Comparison of ENCODE assay signal across 17 cellular contexts in genomic region chr9:128716581-128717254, GRCh38. TPM values are rescaled to one million over a fixed set of nuclear protein-coding genes. Genes with fewer than 3 reads are reported as not detected.
DNase-seq lines count a peak whose midpoint lies in the region; ATAC-seq, FAIRE-seq and TF ChIP-seq lines count a peak whose summit lies in the region.
"Had no signal": no experiment of that assay in that cellular context is flagged by ENCODE, and none has a peak within 500 bp of the region (broad histone marks: within the 10 kb centered on the region; RNA-seq: fewer than 3 reads in every experiment).

No MANE protein-coding gene starts in this region.

- no peak overlapping the region for H3K9ac ChIP-seq in kidney (ENCODE audit: low read length in 2 of 2)

- TF ChIP-seq POLR2A in stomach (IDR thresholded peaks at IDR 0.05), result no peak

- no peak overlapping the region for H3K27ac ChIP-seq in kidney (ENCODE audit: low read depth in 2 of 2, low read length in 2 of 2)
- no peak overlapping the region for H3K27ac ChIP-seq in stomach
- H3K27ac ChIP-seq: 22Rv1 had no signal

- no peak for FAIRE-seq in kidney (lab: Jason Lieb, UNC)
- FAIRE-seq: H54 had no signal

- CTCF ChIA-PET in activated naive CD4-positive, alpha-beta T cell treated with anti-CD3 and anti-CD28 coated beads, Interleukin-2, amount 10 ng/mL, durations not matched to agents 7 days and 5 days (lab: Charles Lee), result interaction anchor here (0.6 kb wide), 2 partner anchors 13 to 67 kb away, joined by 3 to 4 read pairs; no protein-coding TSS in a partner anchor

- H3K36me3 ChIP-seq in MG63 (no peaks in the 10 kb centered on the region; the same call in none of the 2 replicates), kidney (ENCODE audit: control insufficient read depth in 1 of 2, insufficient read depth in 2 of 2, low read length in 2 of 2) (no peaks in the 10 kb centered on the region), stomach (peaks cover 0 to 49% (median 34%) of the 10 kb centered on the region in 4 donors)

- no peaks in the 10 kb centered on the region for H3K27me3 Mint-ChIP-seq in activated naive CD4-positive, alpha-beta T cell treated with anti-CD3 and anti-CD28 coated beads, Interleukin-2, amount 10 ng/mL, durations not matched to agents 7 days and 5 days
- H3K27me3 Mint-ChIP-seq: CD8-positive, alpha-beta memory T cell had no signal

- H3K9me3 Mint-ChIP-seq in activated naive CD4-positive, alpha-beta T cell treated with anti-CD3 and anti-CD28 coated beads, Interleukin-2, amount 10 ng/mL, durations not matched to agents 7 days and 5 days, result no peaks in the 10 kb centered on the region
- H3K9me3 Mint-ChIP-seq in activated naive CD4-positive, alpha-beta T cell treated with anti-CD3 and anti-CD28 coated beads, Interleukin-2, amount 50 U/mL, for 72 hours, result no peaks in the 10 kb centered on the region
- H3K9me3 Mint-ChIP-seq: CD8-positive, alpha-beta memory T cell had no signal

- TF ChIP-seq EP300 in stomach (IDR thresholded peaks at IDR 0.05), result no peak

- peaks cover 11% of the 10 kb centered on the region for H3K36me3 Mint-ChIP-seq in activated naive CD4-positive, alpha-beta T cell treated with anti-CD3 and anti-CD28 coated beads, Interleukin-2, amount 10 ng/mL, durations not matched to agents 7 days and 5 days
- no peaks in the 10 kb centered on the region for H3K36me3 Mint-ChIP-seq in activated naive CD4-positive, alpha-beta T cell treated with anti-CD3 and anti-CD28 coated beads, Interleukin-2, amount 50 U/mL, for 72 hours

- peak; percentile 19 for DNase-seq in activated naive CD4-positive, alpha-beta T cell treated with anti-CD3 and anti-CD28 coated beads, Interleukin-2, amount 10 ng/mL, durations not matched to agents 7 days and 5 days
- no peak for DNase-seq in activated naive CD4-positive, alpha-beta T cell treated with anti-CD3 and anti-CD28 coated beads, Interleukin-2, amount 50 U/mL, for 72 hours (ENCODE audit: low spot score in 2 of 2)
- DNase-seq in MG63, result peak; percentile 23
- peak; percentile 65 for DNase-seq in kidney
- peak; percentile 49 for DNase-seq in stomach
- no peak for DNase-seq in stimulated activated CD4-positive, alpha-beta T cell treated with anti-CD3 and anti-CD28 coated beads, Interleukin-1b, Interleukin-23, amount 100 ng/mL, for 48 hours
- DNase-seq: DMS 273 treated with DMSO at 0.1 percent for 48 hours, MV-4-11, NCI-H1436 treated with DMSO at 0.1 percent for 48 hours, NCI-H2081, NCI-H226, NCI-H526 had no signal

- H3K9me3 ChIP-seq in MG63 (no peaks in the 10 kb centered on the region), kidney (ENCODE audit: control insufficient read depth in 1 of 2, low read length in 2 of 2) (no peaks in the 10 kb centered on the region), stomach (no peaks in the 10 kb centered on the region)

- H3K27me3 ChIP-seq in MG63 (no peaks in the 10 kb centered on the region), stomach (no peaks in the 10 kb centered on the region)

- H3K4me3 ChIP-seq in MG63 (no peak overlapping the region), kidney (ENCODE audit: low read length in 2 of 2) (no peak overlapping the region), stomach (no peak overlapping the region)

- intact Hi-C loops in kidney (cut with DNase I) (no loop called here), stomach (cut with DNase I; ENCODE audit: low total_unique reads) (no loop called here)

- ATAC-seq in activated naive CD4-positive, alpha-beta T cell treated with anti-CD3 and anti-CD28 coated beads, Interleukin-2, amount 50 U/mL, for 72 hours, result no peak
- ATAC-seq in GM21526 (IDR thresholded peaks at IDR 0.05; ENCODE audit: low FRiP score, unreplicated experiment), result no peak
- ATAC-seq in HG03469 (IDR thresholded peaks at IDR 0.05; ENCODE audit: unreplicated experiment), result no peak

- 63 to 88% (median 69%) methylated on average over 7 of the region's 7 CpGs for WGBS in stomach, 5 donors

- peaks cover 2% of the 10 kb centered on the region for H3K4me1 Mint-ChIP-seq in activated naive CD4-positive, alpha-beta T cell treated with anti-CD3 and anti-CD28 coated beads, Interleukin-2, amount 10 ng/mL, durations not matched to agents 7 days and 5 days

- no peak overlapping the region for H3K27ac Mint-ChIP-seq in activated naive CD4-positive, alpha-beta T cell treated with anti-CD3 and anti-CD28 coated beads, Interleukin-2, amount 10 ng/mL, durations not matched to agents 7 days and 5 days
- H3K27ac Mint-ChIP-seq in activated naive CD4-positive, alpha-beta T cell treated with anti-CD3 and anti-CD28 coated beads, Interleukin-2, amount 50 U/mL, for 72 hours, result no peak overlapping the region

- TF ChIP-seq CTCF in kidney (IDR thresholded peaks at IDR 0.05; ENCODE audit: borderline replicate concordance, extremely low read depth, insufficient read depth), result no peak
- no peak for TF ChIP-seq CTCF in stomach (IDR thresholded peaks at IDR 0.05)

- no peaks in the 10 kb centered on the region for H3K4me1 ChIP-seq in kidney (ENCODE audit: control insufficient read depth in 1 of 2, insufficient read depth in 1 of 2, low read depth in 1 of 2, low read length in 2 of 2)
- peaks cover 0 to 9% (median 5%) of the 10 kb centered on the region in 4 donors for H3K4me1 ChIP-seq in stomach

- H3K4me3 Mint-ChIP-seq in activated naive CD4-positive, alpha-beta T cell treated with anti-CD3 and anti-CD28 coated beads, Interleukin-2, amount 10 ng/mL, durations not matched to agents 7 days and 5 days, result no peak overlapping the region
- H3K4me3 Mint-ChIP-seq: CD8-positive, alpha-beta memory T cell had no signal

RNA-seq across cellular contexts. Expression of gene ZDHHC12, which starts 7.2 kb away (rescaled TPM):
- 10 to 100 TPM; 56.2 to 59.9 TPM for total RNA-seq in activated naive CD4-positive, alpha-beta T cell treated with anti-CD3 and anti-CD28 coated beads, Interleukin-2, amount 50 U/mL, for 72 hours
- total RNA-seq in MG63 (2014; rRNA removed; shearing (Covaris generic); ENCODE audit: low replicate concordance), result 22.7 and 26.6 TPM in 2 replicates
- total RNA-seq in kidney (39.9 TPM), stomach (100 to 1,000 TPM in 1 of 5 donors, 10 to 100 TPM in 2, 1 to 10 TPM in 2; 3.5 to 116 (median 20.0) TPM)
- polyA plus RNA-seq in kidney (ENCODE audit: insufficient read depth, low read depth, low replicate concordance) (54.7 TPM), stomach (10 to 100 TPM; 57.1 to 90.5 (median 60.5) TPM)

RNA-seq across cellular contexts. Expression of gene PKN3, which starts 14.4 kb away (rescaled TPM):
- 10 to 100 TPM; 10.7 to 14.0 TPM for total RNA-seq in activated naive CD4-positive, alpha-beta T cell treated with anti-CD3 and anti-CD28 coated beads, Interleukin-2, amount 50 U/mL, for 72 hours
- 10.2 and 10.5 TPM in 2 replicates for total RNA-seq in MG63 (2014; rRNA removed; shearing (Covaris generic); ENCODE audit: low replicate concordance)
- 14.7 TPM for total RNA-seq in kidney
- polyA plus RNA-seq in kidney (ENCODE audit: insufficient read depth, low read depth, low replicate concordance), result 3.9 TPM
- 10 to 100 TPM in 3 of 5 donors, 1 to 10 TPM in 2; 5.0 to 23.2 (median 13.3) TPM for total RNA-seq in stomach
- 1 to 10 TPM; 5.3 to 8.0 (median 7.7) TPM for polyA plus RNA-seq in stomach

RNA-seq across cellular contexts. Expression of gene SET, which starts 27.7 kb away (rescaled TPM):
- total RNA-seq in activated naive CD4-positive, alpha-beta T cell treated with anti-CD3 and anti-CD28 coated beads, Interleukin-2, amount 50 U/mL, for 72 hours, result 100 to 1,000 TPM; 499 to 548 TPM
- total RNA-seq in MG63 (2014; rRNA removed; shearing (Covaris generic); ENCODE audit: low replicate concordance), result 782 and 1,015 TPM in 2 replicates
- total RNA-seq in kidney (247 TPM), stomach (100 to 1,000 TPM in 3 of 5 donors, 10 to 100 TPM in 2; 49.0 to 489 (median 123) TPM)
- polyA plus RNA-seq in kidney (ENCODE audit: insufficient read depth, low read depth, low replicate concordance) (127 TPM), stomach (100 to 1,000 TPM; 109 to 150 (median 111) TPM)

RNA-seq across cellular contexts. Expression of gene ZER1, which starts 55.0 kb away (rescaled TPM):
- total RNA-seq in activated naive CD4-positive, alpha-beta T cell treated with anti-CD3 and anti-CD28 coated beads, Interleukin-2, amount 50 U/mL, for 72 hours, result 10 to 100 TPM; 17.3 to 24.9 TPM
- total RNA-seq in MG63 (2014; rRNA removed; shearing (Covaris generic); ENCODE audit: low replicate concordance), result 10.2 and 28.2 TPM in 2 replicates
- total RNA-seq in kidney, result 43.2 TPM
- 31.1 TPM for polyA plus RNA-seq in kidney (ENCODE audit: insufficient read depth, low read depth, low replicate concordance)
- 100 to 1,000 TPM in 1 of 5 donors, 10 to 100 TPM in 4; 25.5 to 214 (median 68.3) TPM for total RNA-seq in stomach
- 10 to 100 TPM; 16.3 to 19.2 (median 18.8) TPM for polyA plus RNA-seq in stomach

Comparison
In these comparisons a context has a peak if more than half of its experiments do, and no peak if none do; other contexts are left out.
1. DNase-seq: peak in activated naive CD4-positive, alpha-beta T cell treated with anti-CD3 and anti-CD28 coated beads, Interleukin-2, amount 10 ng/mL, durations not matched to agents 7 days and 5 days (single experiment), MG63 (single experiment), kidney (single experiment) and stomach (single experiment); none in activated naive CD4-positive, alpha-beta T cell treated with anti-CD3 and anti-CD28 coated beads, Interleukin-2, amount 50 U/mL, for 72 hours (0 of 2) and stimulated activated CD4-positive, alpha-beta T cell treated with anti-CD3 and anti-CD28 coated beads, Interleukin-1b, Interleukin-23, amount 100 ng/mL, for 48 hours (single experiment).